ENCODE assay signal across 1 cellular context in the genomic region with DNA sequence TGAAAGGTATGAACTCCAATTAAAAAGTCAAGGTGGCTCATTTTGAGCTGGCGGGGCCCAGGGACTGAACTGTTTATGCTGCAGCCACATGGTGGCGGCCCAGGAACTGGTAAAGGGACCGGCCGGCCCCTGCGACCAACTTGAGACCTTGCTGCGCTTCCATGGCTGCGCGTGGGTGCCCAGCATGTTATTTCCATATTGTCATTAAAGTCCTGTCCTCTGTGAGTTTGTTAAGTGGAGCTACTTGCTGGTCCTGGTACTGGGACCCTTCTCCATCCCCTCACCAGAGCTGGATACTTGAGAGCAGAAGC.
TF ChIP-seq lines count a peak whose summit lies in the region.

No MANE protein-coding gene starts in this region.

TF ChIP-seq in GM12878, 131 proteins besides CTCF, POLR2A, EP300 and RAD21:
- TF ChIP-seq IRF3 (IDR thresholded peaks at IDR 0.05) = no peak
- TF ChIP-seq RELB (IDR thresholded peaks at IDR 0.05; ENCODE audit: low read depth) = no peak
- TF ChIP-seq PAX5 (IDR thresholded peaks at IDR 0.05; ENCODE audit: borderline replicate concordance, low read depth, low read length) = no peak
- no peak for TF ChIP-seq MYB (IDR thresholded peaks at IDR 0.05; ENCODE audit: borderline replicate concordance, low read depth, low read length)
- no peak for TF ChIP-seq RBBP5 (conservative IDR thresholded peaks at IDR 0.05)
- TF ChIP-seq ATF2 (IDR thresholded peaks at IDR 0.05; ENCODE audit: low read length) = no peak
- TF ChIP-seq SP1 (IDR thresholded peaks at IDR 0.05; ENCODE audit: low read depth, low read length) = no peak
- TF ChIP-seq CBX3 (IDR thresholded peaks at IDR 0.05; ENCODE audit: borderline replicate concordance, low read depth) = no peak
- no peak for TF ChIP-seq ZSCAN29 (IDR thresholded peaks at IDR 0.05)
- TF ChIP-seq RFX5 (IDR thresholded peaks at IDR 0.05; ENCODE audit: low read depth, low read length) = no peak
- TF ChIP-seq, protein P1, sequence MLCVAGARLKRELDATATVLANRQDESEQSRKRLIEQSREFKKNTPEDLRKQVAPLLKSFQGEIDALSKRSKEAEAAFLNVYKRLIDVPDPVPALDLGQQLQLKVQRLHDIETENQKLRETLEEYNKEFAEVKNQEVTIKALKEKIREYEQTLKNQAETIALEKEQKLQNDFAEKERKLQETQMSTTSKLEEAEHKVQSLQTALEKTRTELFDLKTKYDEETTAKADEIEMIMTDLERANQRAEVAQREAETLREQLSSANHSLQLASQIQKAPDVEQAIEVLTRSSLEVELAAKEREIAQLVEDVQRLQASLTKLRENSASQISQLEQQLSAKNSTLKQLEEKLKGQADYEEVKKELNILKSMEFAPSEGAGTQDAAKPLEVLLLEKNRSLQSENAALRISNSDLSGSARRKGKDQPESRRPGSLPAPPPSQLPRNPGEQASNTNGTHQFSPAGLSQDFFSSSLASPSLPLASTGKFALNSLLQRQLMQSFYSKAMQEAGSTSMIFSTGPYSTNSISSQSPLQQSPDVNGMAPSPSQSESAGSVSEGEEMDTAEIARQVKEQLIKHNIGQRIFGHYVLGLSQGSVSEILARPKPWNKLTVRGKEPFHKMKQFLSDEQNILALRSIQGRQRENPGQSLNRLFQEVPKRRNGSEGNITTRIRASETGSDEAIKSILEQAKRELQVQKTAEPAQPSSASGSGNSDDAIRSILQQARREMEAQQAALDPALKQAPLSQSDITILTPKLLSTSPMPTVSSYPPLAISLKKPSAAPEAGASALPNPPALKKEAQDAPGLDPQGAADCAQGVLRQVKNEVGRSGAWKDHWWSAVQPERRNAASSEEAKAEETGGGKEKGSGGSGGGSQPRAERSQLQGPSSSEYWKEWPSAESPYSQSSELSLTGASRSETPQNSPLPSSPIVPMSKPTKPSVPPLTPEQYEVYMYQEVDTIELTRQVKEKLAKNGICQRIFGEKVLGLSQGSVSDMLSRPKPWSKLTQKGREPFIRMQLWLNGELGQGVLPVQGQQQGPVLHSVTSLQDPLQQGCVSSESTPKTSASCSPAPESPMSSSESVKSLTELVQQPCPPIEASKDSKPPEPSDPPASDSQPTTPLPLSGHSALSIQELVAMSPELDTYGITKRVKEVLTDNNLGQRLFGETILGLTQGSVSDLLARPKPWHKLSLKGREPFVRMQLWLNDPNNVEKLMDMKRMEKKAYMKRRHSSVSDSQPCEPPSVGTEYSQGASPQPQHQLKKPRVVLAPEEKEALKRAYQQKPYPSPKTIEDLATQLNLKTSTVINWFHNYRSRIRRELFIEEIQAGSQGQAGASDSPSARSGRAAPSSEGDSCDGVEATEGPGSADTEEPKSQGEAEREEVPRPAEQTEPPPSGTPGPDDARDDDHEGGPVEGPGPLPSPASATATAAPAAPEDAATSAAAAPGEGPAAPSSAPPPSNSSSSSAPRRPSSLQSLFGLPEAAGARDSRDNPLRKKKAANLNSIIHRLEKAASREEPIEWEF (IDR thresholded peaks at IDR 0.05; ENCODE audit: insufficient replicate concordance, low read depth, low read length) = no peak
- no peak for TF ChIP-seq TBL1XR1 (IDR thresholded peaks at IDR 0.05; ENCODE audit: low read depth, low read length)
